ENCODE assay signal across 9 cellular contexts in genomic region chr17:68383443-68384321, GRCh38.
DNase-seq lines count a peak whose midpoint lies in the region; ATAC-seq and TF ChIP-seq lines count a peak whose summit lies in the region.
"Had no signal": no experiment of that assay in that cellular context is flagged by ENCODE, and none has a peak within 500 bp of the region (broad histone marks: within the 10 kb centered on the region; RNA-seq: fewer than 3 reads in every experiment).

No MANE protein-coding gene starts in this region.

- H3K27me3 ChIP-seq in heart left ventricle (no peaks in the 10 kb centered on the region), upper lobe of left lung (no peaks in the 10 kb centered on the region), foreskin keratinocyte (peaks cover 4% of the 10 kb centered on the region)

- DNase-seq in heart left ventricle = peak in 4 of 5 donors; percentile 32 to 51 (median 46)
- no peak for DNase-seq in cardiac septum (ENCODE audit: low spot score)
- peak; percentile 26 for DNase-seq in activated naive CD8-positive, alpha-beta T cell treated with anti-CD3 and anti-CD28 coated beads for 36 hours
- DNase-seq in kidney tubule cell (ENCODE audit: low spot score) = peak; percentile 58
- peak in 1 of 2 donors; percentile 46 for DNase-seq in upper lobe of left lung
- DNase-seq in foreskin keratinocyte = no peak
- DNase-seq: activated effector memory CD4-positive, alpha-beta T cell treated with Interleukin-2 at 50 U/mL for 16 hours had no signal

- H3K9me3 Mint-ChIP-seq in activated naive CD8-positive, alpha-beta T cell treated with anti-CD3 and anti-CD28 coated beads for 36 hours = no peaks in the 10 kb centered on the region

- WGBS in heart left ventricle, 4 donors = 49 to 60% (median 57%) methylated on average over 16 of the region's 16 CpGs
- 28 to 41% methylated on average over 12 to 16 of the region's 16 CpGs for WGBS in upper lobe of left lung, 2 donors

- TF ChIP-seq POLR2A in heart left ventricle (IDR thresholded peaks at IDR 0.05) (no peak), upper lobe of left lung (IDR thresholded peaks at IDR 0.05) (peak in 1 of 4 donors; percentile 41), GM18505 (IDR thresholded peaks at IDR 0.05; ENCODE audit: borderline replicate concordance, extremely low read depth, insufficient read depth, insufficient read length) (no peak)

- H3K4me1 ChIP-seq in heart left ventricle = peaks cover 0 to 56% (median 39%) of the 10 kb centered on the region in 12 donors
- peaks cover 22 to 34% (median 24%) of the 10 kb centered on the region in 4 donors for H3K4me1 ChIP-seq in upper lobe of left lung
- H3K4me1 ChIP-seq in foreskin keratinocyte = no peaks in the 10 kb centered on the region

- intact Hi-C loops in heart left ventricle (cut with DNase I) = loop anchor here in 1 of 10 donors (5.0 kb wide), 1 partner anchor 121 kb away; no protein-coding TSS in a partner anchor
- intact Hi-C loops in cardiac septum (cut with DNase I) = loop anchor here (10.0 kb wide), 1 partner anchor 231 kb away; no protein-coding TSS in a partner anchor

- no peak overlapping the region for H3K4me3 Mint-ChIP-seq in activated naive CD8-positive, alpha-beta T cell treated with anti-CD3 and anti-CD28 coated beads for 36 hours

- H3K27ac ChIP-seq in heart left ventricle (peak overlapping the region; percentile 3 to 77 (median 58)), upper lobe of left lung (peak overlapping the region; percentile 62 to 77 (median 76)), foreskin keratinocyte (no peak overlapping the region)

- ATAC-seq in heart left ventricle (peak in 3 of 4 donors; percentile 28 to 74 (median 47)), upper lobe of left lung (ENCODE audit: low FRiP score in 2 of 2) (peak; percentile 62 to 84), GM18867 (IDR thresholded peaks at IDR 0.05; ENCODE audit: unreplicated experiment) (no peak), GM18505 (IDR thresholded peaks at IDR 0.05; ENCODE audit: unreplicated experiment) (no peak), foreskin keratinocyte (no peak)

- H3K4me1 Mint-ChIP-seq in activated naive CD8-positive, alpha-beta T cell treated with anti-CD3 and anti-CD28 coated beads for 36 hours = peaks cover 19% of the 10 kb centered on the region

- H3K27me3 Mint-ChIP-seq in activated naive CD8-positive, alpha-beta T cell treated with anti-CD3 and anti-CD28 coated beads for 36 hours = no peaks in the 10 kb centered on the region

- H3K4me3 ChIP-seq in heart left ventricle (no peak overlapping the region), upper lobe of left lung (no peak overlapping the region)

- no peak for TF ChIP-seq CTCF in heart left ventricle (IDR thresholded peaks at IDR 0.05)
- no peak for TF ChIP-seq CTCF in upper lobe of left lung (IDR thresholded peaks at IDR 0.05)
- no peak for TF ChIP-seq CTCF in foreskin keratinocyte (conservative IDR thresholded peaks at IDR 0.05)

- no peaks in the 10 kb centered on the region for H3K36me3 Mint-ChIP-seq in activated naive CD8-positive, alpha-beta T cell treated with anti-CD3 and anti-CD28 coated beads for 36 hours

- H3K27ac Mint-ChIP-seq in activated naive CD8-positive, alpha-beta T cell treated with anti-CD3 and anti-CD28 coated beads for 36 hours = peak overlapping the region; percentile 7

- TF ChIP-seq EP300 in upper lobe of left lung (IDR thresholded peaks at IDR 0.05) = peak in 2 of 4 donors; percentile 53 to 54

- H3K36me3 ChIP-seq in heart left ventricle = no peaks in the 10 kb centered on the region
- no peaks in the 10 kb centered on the region for H3K36me3 ChIP-seq in upper lobe of left lung

- H3K9me3 ChIP-seq in heart left ventricle (no peaks in the 10 kb centered on the region), upper lobe of left lung (no peaks in the 10 kb centered on the region)

Comparison
In these comparisons a context has a peak if more than half of its experiments do, and no peak if none do; other contexts are left out.
1. DNase-seq: peak in heart left ventricle (4 of 5), activated naive CD8-positive, alpha-beta T cell treated with anti-CD3 and anti-CD28 coated beads for 36 hours (single experiment) and kidney tubule cell (single experiment); none in cardiac septum (single experiment) and foreskin keratinocyte (0 of 2).
2. ATAC-seq: peak in heart left ventricle (3 of 4) and upper lobe of left lung (2 of 2); none in GM18867 (single experiment), GM18505 (single experiment) and foreskin keratinocyte (single experiment).